ENCODE assay signal across 1 cellular context in the genomic region with DNA sequence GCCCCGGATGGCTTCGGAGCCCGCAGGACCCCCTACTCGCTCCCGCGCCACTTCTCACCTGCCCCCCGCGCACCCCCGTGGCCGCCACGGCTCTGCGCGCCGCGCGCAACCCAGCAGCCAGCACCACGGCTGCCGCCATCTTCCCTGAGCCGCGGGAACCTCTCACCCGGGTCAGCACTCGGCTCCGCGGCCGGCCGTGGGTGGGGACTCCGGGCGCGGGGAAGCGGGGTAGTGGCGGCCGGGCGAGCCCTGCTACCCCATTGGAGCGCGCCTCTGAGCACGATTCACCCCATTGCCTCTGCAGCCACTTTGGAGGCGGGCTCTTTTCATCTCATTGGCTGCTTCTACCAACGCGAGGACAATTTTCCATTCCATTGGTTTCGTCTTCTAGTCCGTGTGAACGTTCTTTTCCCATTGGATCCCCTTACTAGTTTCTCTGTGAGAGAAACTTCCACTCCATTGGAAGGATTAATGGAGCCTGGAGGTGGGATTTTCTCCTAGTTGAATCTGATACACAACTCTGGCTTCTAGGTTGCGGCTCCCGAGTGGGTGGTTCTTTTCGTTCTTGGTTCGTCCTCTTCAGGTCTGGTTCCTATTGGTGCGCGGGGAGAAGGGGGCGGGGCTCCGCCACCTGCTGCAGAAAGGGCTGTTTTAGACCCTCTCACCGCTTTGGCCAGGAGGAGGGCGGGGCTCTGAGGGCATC.
TF ChIP-seq lines count a peak whose summit lies in the region.

Gene HINT2 (minus strand): TSS at position 202 of the 703 bp plus-strand sequence. CDS start 63 bp downstream, at position 139.

TF ChIP-seq in HepG2, 621 proteins besides CTCF, POLR2A, EP300 and RAD21 (continued from another document and continues in another):
- TF ChIP-seq SNRNP70 (IDR thresholded peaks at IDR 0.05; ENCODE audit: low read depth, low read length) (no peak), MAZ (IDR thresholded peaks at IDR 0.05; ENCODE audit: borderline replicate concordance, low read depth, low read length) (no peak), MAZ (CRISPR knock-in tag; IDR thresholded peaks at IDR 0.05; ENCODE audit: low read depth) (no peak), ZBTB2 (CRISPR knock-in tag; IDR thresholded peaks at IDR 0.05; ENCODE audit: low read depth) (0 out of 2 replicates have a peak, but pooled peaks have one; percentile 62), ARID5B (CRISPR knock-in tag; IDR thresholded peaks at IDR 0.05) (no peak), U2AF1 (optimal IDR thresholded peaks at IDR 0.05; ENCODE audit: low read depth, low read length) (peak; percentile 33), MXI1 (IDR thresholded peaks at IDR 0.05; ENCODE audit: borderline replicate concordance, low read depth, low read length) (peak; percentile 15; the same call in 1 of the 3 replicates), ARNT2 (CRISPR knock-in tag; IDR thresholded peaks at IDR 0.05; ENCODE audit: low read depth) (peak; percentile 34; the same call in 1 of the 2 replicates), LCORL (IDR thresholded peaks at IDR 0.05) (no peak), LCORL (CRISPR knock-in tag; IDR thresholded peaks at IDR 0.05) (peak; percentile 52; the same call in 1 of the 2 replicates), SUZ12 (IDR thresholded peaks at IDR 0.05; ENCODE audit: low read depth, low read length) (no peak), ZNF777 (CRISPR knock-in tag; IDR thresholded peaks at IDR 0.05) (peak; percentile 1; the same call in 1 of the 2 replicates), YY1 (IDR thresholded peaks at IDR 0.05; ENCODE audit: insufficient read depth, insufficient replicate concordance, low read depth, low read length) (peak; percentile 94), SP2 (CRISPR knock-in tag; IDR thresholded peaks at IDR 0.05) (peak; percentile 91), ZSCAN9 (CRISPR knock-in tag; IDR thresholded peaks at IDR 0.05; ENCODE audit: borderline replicate concordance) (peak; percentile 1; the same call in 1 of the 2 replicates), ZNF605 (CRISPR knock-in tag; IDR thresholded peaks at IDR 0.05) (peak; percentile 15), ZFYVE20 (CRISPR knock-in tag; IDR thresholded peaks at IDR 0.05; ENCODE audit: borderline replicate concordance, low read depth) (peak; percentile 54; the same call in 1 of the 2 replicates), ZNF329 (CRISPR knock-in tag; IDR thresholded peaks at IDR 0.05; ENCODE audit: low read depth) (0 out of 2 replicates have a peak, but pooled peaks have one; percentile 49), PHF21A (CRISPR knock-in tag; IDR thresholded peaks at IDR 0.05) (peak; percentile 66), SP140L (CRISPR knock-in tag; IDR thresholded peaks at IDR 0.05; ENCODE audit: borderline replicate concordance) (no peak), ASH2L (IDR thresholded peaks at IDR 0.05; ENCODE audit: insufficient read length, low read depth, low read length) (peak; percentile 29), RBFOX2 (IDR thresholded peaks at IDR 0.05; ENCODE audit: low read depth, low read length) (peak; percentile 100), SP4 (CRISPR knock-in tag; IDR thresholded peaks at IDR 0.05) (peak; percentile 60; the same call in 1 of the 2 replicates), NAIF1 (CRISPR knock-in tag; IDR thresholded peaks at IDR 0.05; ENCODE audit: borderline replicate concordance) (no peak), ZNF562 (CRISPR knock-in tag; IDR thresholded peaks at IDR 0.05; ENCODE audit: borderline replicate concordance) (no peak; the same call in 1 of the 2 replicates), CSRNP1 (CRISPR knock-in tag; IDR thresholded peaks at IDR 0.05) (0 out of 2 replicates have a peak, but pooled peaks have one; percentile 46), ZMYM2 (CRISPR knock-in tag; IDR thresholded peaks at IDR 0.05) (no peak), DPF2 (CRISPR knock-in tag; IDR thresholded peaks at IDR 0.05; ENCODE audit: borderline replicate concordance, low read depth) (no peak), ZNF501 (CRISPR knock-in tag; IDR thresholded peaks at IDR 0.05) (peak; percentile 89), ZNF607 (CRISPR knock-in tag; IDR thresholded peaks at IDR 0.05; ENCODE audit: borderline replicate concordance) (peak; percentile 77; the same call in 1 of the 2 replicates), ZNF691 (CRISPR knock-in tag; IDR thresholded peaks at IDR 0.05; ENCODE audit: borderline replicate concordance, low read depth) (peak; percentile 11; the same call in 1 of the 2 replicates), UBTF (CRISPR knock-in tag; IDR thresholded peaks at IDR 0.05) (peak; percentile 81), SPEN (CRISPR knock-in tag; IDR thresholded peaks at IDR 0.05; ENCODE audit: low read depth) (peak; percentile 5; the same call in 1 of the 2 replicates), RFX5 (IDR thresholded peaks at IDR 0.05; ENCODE audit: low read depth, low read length) (peak; percentile 41; the same call in 1 of the 2 replicates), NFYC (CRISPR knock-in tag; IDR thresholded peaks at IDR 0.05) (peak; percentile 89), TBX3 (IDR thresholded peaks at IDR 0.05; ENCODE audit: borderline replicate concordance) (peak; percentile 67; the same call in 1 of the 2 replicates), THYN1 (CRISPR knock-in tag; IDR thresholded peaks at IDR 0.05; ENCODE audit: borderline replicate concordance, low read depth) (no peak), SMARCE1 (IDR thresholded peaks at IDR 0.05; ENCODE audit: borderline replicate concordance) (no peak), ZNF235 (CRISPR knock-in tag; IDR thresholded peaks at IDR 0.05; ENCODE audit: borderline replicate concordance) (no peak), ARNT (IDR thresholded peaks at IDR 0.05) (no peak)
- TF ChIP-seq, protein P1, sequence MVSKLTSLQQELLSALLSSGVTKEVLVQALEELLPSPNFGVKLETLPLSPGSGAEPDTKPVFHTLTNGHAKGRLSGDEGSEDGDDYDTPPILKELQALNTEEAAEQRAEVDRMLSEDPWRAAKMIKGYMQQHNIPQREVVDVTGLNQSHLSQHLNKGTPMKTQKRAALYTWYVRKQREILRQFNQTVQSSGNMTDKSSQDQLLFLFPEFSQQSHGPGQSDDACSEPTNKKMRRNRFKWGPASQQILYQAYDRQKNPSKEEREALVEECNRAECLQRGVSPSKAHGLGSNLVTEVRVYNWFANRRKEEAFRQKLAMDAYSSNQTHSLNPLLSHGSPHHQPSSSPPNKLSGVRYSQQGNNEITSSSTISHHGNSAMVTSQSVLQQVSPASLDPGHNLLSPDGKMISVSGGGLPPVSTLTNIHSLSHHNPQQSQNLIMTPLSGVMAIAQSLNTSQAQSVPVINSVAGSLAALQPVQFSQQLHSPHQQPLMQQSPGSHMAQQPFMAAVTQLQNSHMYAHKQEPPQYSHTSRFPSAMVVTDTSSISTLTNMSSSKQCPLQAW (CRISPR knock-in tag; IDR thresholded peaks at IDR 0.05) = peak; percentile 25; the same call in 1 of the 2 replicates
- TF ChIP-seq, protein P2, sequence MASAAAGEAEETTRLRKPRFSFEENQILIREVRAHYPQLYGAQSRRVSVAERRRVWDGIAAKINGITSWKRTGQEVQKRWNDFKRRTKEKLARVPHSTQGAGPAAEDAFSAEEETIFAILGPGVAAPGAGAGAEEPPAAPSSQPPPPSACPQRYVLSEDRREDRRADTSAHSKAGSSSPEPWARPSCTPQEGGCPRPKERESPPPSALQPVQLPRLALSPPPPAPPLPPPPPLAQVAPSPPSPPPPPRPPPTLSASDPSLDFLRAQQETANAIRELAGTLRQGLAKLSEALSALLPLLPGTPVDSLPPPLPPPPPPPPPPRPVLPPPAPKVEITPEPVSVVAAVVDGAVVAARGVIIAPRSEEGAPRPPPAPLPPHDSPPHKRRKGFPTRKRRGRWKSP (CRISPR knock-in tag; IDR thresholded peaks at IDR 0.05) = 0 out of 2 replicates have a peak, but pooled peaks have one; percentile 45
- TF ChIP-seq, protein P3, sequence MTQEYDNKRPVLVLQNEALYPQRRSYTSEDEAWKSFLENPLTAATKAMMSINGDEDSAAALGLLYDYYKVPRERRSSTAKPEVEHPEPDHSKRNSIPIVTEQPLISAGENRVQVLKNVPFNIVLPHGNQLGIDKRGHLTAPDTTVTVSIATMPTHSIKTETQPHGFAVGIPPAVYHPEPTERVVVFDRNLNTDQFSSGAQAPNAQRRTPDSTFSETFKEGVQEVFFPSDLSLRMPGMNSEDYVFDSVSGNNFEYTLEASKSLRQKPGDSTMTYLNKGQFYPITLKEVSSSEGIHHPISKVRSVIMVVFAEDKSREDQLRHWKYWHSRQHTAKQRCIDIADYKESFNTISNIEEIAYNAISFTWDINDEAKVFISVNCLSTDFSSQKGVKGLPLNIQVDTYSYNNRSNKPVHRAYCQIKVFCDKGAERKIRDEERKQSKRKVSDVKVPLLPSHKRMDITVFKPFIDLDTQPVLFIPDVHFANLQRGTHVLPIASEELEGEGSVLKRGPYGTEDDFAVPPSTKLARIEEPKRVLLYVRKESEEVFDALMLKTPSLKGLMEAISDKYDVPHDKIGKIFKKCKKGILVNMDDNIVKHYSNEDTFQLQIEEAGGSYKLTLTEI (CRISPR knock-in tag; conservative IDR thresholded peaks at IDR 0.05) = no peak
